In the genomic region with DNA sequence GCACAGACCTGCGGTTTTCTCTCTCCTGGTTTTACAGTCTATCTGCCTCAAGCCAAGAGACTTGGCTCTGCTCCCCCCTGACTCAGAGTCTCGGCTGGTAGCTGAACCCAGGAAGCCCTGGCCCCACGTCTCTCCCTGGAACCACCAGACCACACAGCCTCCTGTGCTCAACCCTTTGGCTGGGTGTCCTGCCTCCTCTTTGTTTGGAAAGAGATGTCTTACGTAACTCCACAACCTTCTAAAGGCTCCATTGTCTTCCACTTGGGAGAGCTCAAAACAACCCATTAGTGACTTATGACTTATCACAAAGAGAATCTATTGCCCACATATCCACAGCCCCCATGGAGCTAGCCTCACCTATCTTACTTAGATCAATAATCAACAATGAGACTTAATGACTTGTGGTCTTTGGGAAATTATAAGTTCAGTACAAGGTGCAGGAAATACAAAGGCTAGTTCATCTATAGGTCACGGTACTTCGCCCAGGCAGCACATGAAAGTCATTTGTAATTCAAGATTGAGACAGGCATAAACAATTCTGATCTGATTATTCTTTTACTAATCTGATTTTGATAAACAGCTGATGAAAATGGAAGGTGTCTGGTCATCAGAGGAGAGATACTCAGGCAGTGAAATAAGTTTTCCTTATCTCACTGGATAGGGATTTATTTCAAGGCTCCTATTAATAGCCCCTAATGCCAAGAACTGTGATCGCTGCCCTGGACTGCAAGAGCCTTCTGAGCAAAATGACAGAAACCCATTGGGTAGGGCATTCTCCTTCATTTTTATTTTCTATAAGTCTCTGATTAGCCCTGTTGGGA, we compare ENCODE assay signal across 8 cellular contexts. TPM values are rescaled to one million over a fixed set of nuclear protein-coding genes. Genes with fewer than 3 reads are reported as not detected.
DNase-seq lines count a peak whose midpoint lies in the region; ATAC-seq, FAIRE-seq and TF ChIP-seq lines count a peak whose summit lies in the region.

No MANE protein-coding gene starts in this region.

- peaks cover 12% of the 10 kb centered on the region for H3K4me1 Mint-ChIP-seq in stimulated activated memory B cell treated with anti-CD40 and anti-IgM and Interleukin-4, amounts not matched to agents 10 μg/mL and 1 μg/mL and 100 μg/mL, for 72 hours
- H3K4me1 Mint-ChIP-seq in activated naive CD4-positive, alpha-beta T cell treated with anti-CD3 and anti-CD28 coated beads, Interleukin-2, amount 10 ng/mL, durations not matched to agents 7 days and 5 days: no peaks in the 10 kb centered on the region
- H3K4me1 Mint-ChIP-seq in activated CD4-positive, alpha-beta T cell treated with anti-CD3 and anti-CD28 coated beads, Interleukin-2, amount 10 ng/mL, durations not matched to agents 7 days and 5 days: no peaks in the 10 kb centered on the region

- CTCF ChIA-PET in HCT116 (lab: Charles Lee): no interaction called here
- CTCF ChIA-PET in activated naive CD4-positive, alpha-beta T cell treated with anti-CD3 and anti-CD28 coated beads, Interleukin-2, amount 10 ng/mL, durations not matched to agents 7 days and 5 days (lab: Charles Lee): interaction anchor here (1.4 kb wide), 1 partner anchor 285 kb away, joined by 3 read pairs; no protein-coding TSS in a partner anchor
- CTCF ChIA-PET in activated CD4-positive, alpha-beta T cell treated with anti-CD3 and anti-CD28 coated beads, Interleukin-2, amount 10 ng/mL, durations not matched to agents 7 days and 5 days (lab: Charles Lee): no interaction called here

- H3K27me3 ChIP-seq in HCT116 (ENCODE audit: insufficient read depth, low read length) (no peaks in the 10 kb centered on the region), heart right ventricle (no peaks in the 10 kb centered on the region)

- no peak for TF ChIP-seq POLR2A in HCT116 (IDR thresholded peaks at IDR 0.05; ENCODE audit: borderline replicate concordance, extremely low read depth, insufficient read depth, insufficient read length)

- no peaks in the 10 kb centered on the region for H3K9me3 Mint-ChIP-seq in stimulated activated memory B cell treated with anti-CD40 and anti-IgM and Interleukin-4, amounts not matched to agents 10 μg/mL and 1 μg/mL and 100 μg/mL, for 72 hours
- H3K9me3 Mint-ChIP-seq in activated naive CD4-positive, alpha-beta T cell treated with anti-CD3 and anti-CD28 coated beads, Interleukin-2, amount 10 ng/mL, durations not matched to agents 7 days and 5 days: no peaks in the 10 kb centered on the region
- no peaks in the 10 kb centered on the region for H3K9me3 Mint-ChIP-seq in activated CD4-positive, alpha-beta T cell treated with anti-CD3 and anti-CD28 coated beads, Interleukin-2, amount 10 ng/mL, durations not matched to agents 7 days and 5 days

- no peak overlapping the region for H3K4me3 Mint-ChIP-seq in stimulated activated memory B cell treated with anti-CD40 and anti-IgM and Interleukin-4, amounts not matched to agents 10 μg/mL and 1 μg/mL and 100 μg/mL, for 72 hours
- H3K4me3 Mint-ChIP-seq in activated naive CD4-positive, alpha-beta T cell treated with anti-CD3 and anti-CD28 coated beads, Interleukin-2, amount 10 ng/mL, durations not matched to agents 7 days and 5 days: no peak overlapping the region
- no peak overlapping the region for H3K4me3 Mint-ChIP-seq in activated CD4-positive, alpha-beta T cell treated with anti-CD3 and anti-CD28 coated beads, Interleukin-2, amount 10 ng/mL, durations not matched to agents 7 days and 5 days

- WGBS in heart right ventricle, 2 donors: 66 to 74% methylated on average over 7 of the region's 7 CpGs

- peaks cover 4% of the 10 kb centered on the region for H3K36me3 Mint-ChIP-seq in stimulated activated memory B cell treated with anti-CD40 and anti-IgM and Interleukin-4, amounts not matched to agents 10 μg/mL and 1 μg/mL and 100 μg/mL, for 72 hours
- H3K36me3 Mint-ChIP-seq in activated naive CD4-positive, alpha-beta T cell treated with anti-CD3 and anti-CD28 coated beads, Interleukin-2, amount 10 ng/mL, durations not matched to agents 7 days and 5 days: no peaks in the 10 kb centered on the region
- no peaks in the 10 kb centered on the region for H3K36me3 Mint-ChIP-seq in activated CD4-positive, alpha-beta T cell treated with anti-CD3 and anti-CD28 coated beads, Interleukin-2, amount 10 ng/mL, durations not matched to agents 7 days and 5 days (ENCODE audit: low read depth)

- H4K20me1 ChIP-seq in HCT116 (ENCODE audit: insufficient read depth): no peaks in the 10 kb centered on the region

- H3K4me3 ChIP-seq in HCT116 (replicated peaks in 1 of 2; ENCODE audit: low read depth in 1 of 2, low read length in 2 of 2) (no peak overlapping the region), heart right ventricle (no peak overlapping the region)

- no peak overlapping the region for H3K4me2 ChIP-seq in HCT116 (ENCODE audit: low read length)

- peak; percentile 57 for ATAC-seq in HCT116
- peak; percentile 62 to 92 (median 80) for ATAC-seq in heart right ventricle
- no peak for ATAC-seq in stimulated activated memory B cell treated with anti-CD40 and anti-IgM and Interleukin-4, amounts not matched to agents 10 μg/mL and 1 μg/mL and 100 μg/mL, for 72 hours

- H2AFZ ChIP-seq in HCT116 (ENCODE audit: low read depth, low read length, poor library complexity, severe bottlenecking): no peak overlapping the region

- H3K27me3 Mint-ChIP-seq in stimulated activated memory B cell treated with anti-CD40 and anti-IgM and Interleukin-4, amounts not matched to agents 10 μg/mL and 1 μg/mL and 100 μg/mL, for 72 hours: no peaks in the 10 kb centered on the region
- H3K27me3 Mint-ChIP-seq in activated naive CD4-positive, alpha-beta T cell treated with anti-CD3 and anti-CD28 coated beads, Interleukin-2, amount 10 ng/mL, durations not matched to agents 7 days and 5 days: peaks cover 37% of the 10 kb centered on the region
- peaks cover 14% of the 10 kb centered on the region for H3K27me3 Mint-ChIP-seq in activated CD4-positive, alpha-beta T cell treated with anti-CD3 and anti-CD28 coated beads, Interleukin-2, amount 10 ng/mL, durations not matched to agents 7 days and 5 days

- H3K27ac Mint-ChIP-seq in stimulated activated memory B cell treated with anti-CD40 and anti-IgM and Interleukin-4, amounts not matched to agents 10 μg/mL and 1 μg/mL and 100 μg/mL, for 72 hours: peak overlapping the region; percentile 13
- no peak overlapping the region for H3K27ac Mint-ChIP-seq in activated naive CD4-positive, alpha-beta T cell treated with anti-CD3 and anti-CD28 coated beads, Interleukin-2, amount 10 ng/mL, durations not matched to agents 7 days and 5 days
- H3K27ac Mint-ChIP-seq in activated CD4-positive, alpha-beta T cell treated with anti-CD3 and anti-CD28 coated beads, Interleukin-2, amount 10 ng/mL, durations not matched to agents 7 days and 5 days: no peak overlapping the region

- H3K27ac ChIP-seq in HCT116 (ENCODE audit: low read depth, low read length): no peak overlapping the region
- H3K27ac ChIP-seq in heart right ventricle: peak overlapping the region in 4 of 10 donors; percentile 29 to 61 (median 50)

- RAD21 ChIA-PET in HCT116 (lab: Charles Lee; ENCODE audit: low non-redundant PET in 1 of 2, low total read pairs in 2 of 2, uncharacterized antibody in 2 of 2, unreplicated experiment in 2 of 2): no interaction called here

- TF ChIP-seq RAD21 in HCT116 (IDR thresholded peaks at IDR 0.05; ENCODE audit: low read depth): no peak

- H3K36me3 ChIP-seq in HCT116 (ENCODE audit: control insufficient read depth in 1 of 2, insufficient read depth in 2 of 2, low read length in 2 of 2) (no peaks in the 10 kb centered on the region), heart right ventricle (no peaks in the 10 kb centered on the region)

- no TSS peak for BruUV-seq in HCT116 (replicated peaks; lab: Mats Ljungman, UMichigan)

- POLR2A ChIA-PET in HCT116 (lab: Charles Lee): no interaction called here
- POLR2A ChIA-PET in activated CD4-positive, alpha-beta T cell treated with anti-CD3 and anti-CD28 coated beads, Interleukin-2, amount 10 ng/mL, durations not matched to agents 7 days and 5 days (lab: Charles Lee): no interaction called here

- DNase-seq in HCT116 (ENCODE audit: low read depth, low spot score) (peak; percentile 21), UCSD-AML1 (lab: John Stamatoyannopoulos, UW; ENCODE audit: unreplicated experiment) (peak; percentile 35), heart right ventricle (peak; percentile 38 to 60), D721Med (ENCODE audit: insufficient read length, low spot score) (no peak)
- DNase-seq in activated naive CD4-positive, alpha-beta T cell treated with anti-CD3 and anti-CD28 coated beads, Interleukin-2, amount 10 ng/mL, durations not matched to agents 7 days and 5 days: no peak
- DNase-seq in stimulated activated CD4-positive, alpha-beta T cell treated with anti-CD3 and anti-CD28 coated beads, Interleukin-4, amount 100 ng/mL, for 4 hours: no peak
- DNase-seq in activated CD4-positive, alpha-beta T cell treated with anti-CD3 and anti-CD28 coated beads, Interleukin-2, amount 10 ng/mL, durations not matched to agents 7 days and 5 days: no peak

- no peak for FAIRE-seq in D721Med (lab: Jason Lieb, UNC)

- no peaks in the 10 kb centered on the region for H3K9me3 ChIP-seq in HCT116 (ENCODE audit: control insufficient read depth in 1 of 2, insufficient read depth in 1 of 2, low read depth in 1 of 2, low read length in 2 of 2)
- no peaks in the 10 kb centered on the region for H3K9me3 ChIP-seq in heart right ventricle

- H3K4me1 ChIP-seq in HCT116 (ENCODE audit: control insufficient read depth in 1 of 2, insufficient read depth in 2 of 2, low read length in 2 of 2): no peaks in the 10 kb centered on the region
- H3K4me1 ChIP-seq in heart right ventricle: peaks cover 0 to 30% (median 12%) of the 10 kb centered on the region in 9 donors

- TF ChIP-seq CTCF in HCT116 (IDR thresholded peaks at IDR 0.05 in 2 of 3, conservative IDR thresholded peaks at IDR 0.05 in 1 of 3; ENCODE audit: borderline replicate concordance in 1 of 3, insufficient read depth in 1 of 3, low read depth in 2 of 3, low read length in 2 of 3) (no peak), heart right ventricle (IDR thresholded peaks at IDR 0.05) (no peak), D721Med (IDR thresholded peaks at IDR 0.05; ENCODE audit: insufficient read depth, missing control alignments) (no peak)

- no peak overlapping the region for H3K9ac ChIP-seq in HCT116 (ENCODE audit: low read length)

- intact Hi-C loops in HCT116 (cut with micrococcal nuclease) (no loop called here), heart right ventricle (cut with DNase I) (no loop called here)

- no peaks in the 10 kb centered on the region for H3K79me2 ChIP-seq in HCT116 (ENCODE audit: insufficient read depth, low read length)

- H3K9me2 ChIP-seq in HCT116 (ENCODE audit: insufficient read depth): no peaks in the 10 kb centered on the region

TF ChIP-seq in HCT116, 20 proteins besides CTCF, POLR2A, EP300 and RAD21:
- TF ChIP-seq CEBPB (IDR thresholded peaks at IDR 0.05; ENCODE audit: low read depth): peak; percentile 55; the same call in 1 of the 2 replicates
- TF ChIP-seq ELF1 (IDR thresholded peaks at IDR 0.05; ENCODE audit: borderline replicate concordance, low read depth): no peak

RNA-seq across cellular contexts. Expression of a gene that starts 44.3 kb away (rescaled TPM):
- total RNA-seq in HCT116 (2021; ENCODE audit: unreplicated experiment) (0.17 TPM), heart right ventricle (100 to 1,000 TPM in 4 of 10 donors, 10 to 100 TPM in 6; 34.0 to 115 (median 95.5) TPM)
- polyA plus RNA-seq in HCT116 (2012): 0.10 TPM in 1 of 2 replicates, not detected in the other
- polyA plus RNA-seq in heart right ventricle: 10 to 100 TPM in 1 of 2 donors, 1 to 10 TPM in 1; 5.9 to 13.0 TPM
- not detected for total RNA-seq in activated CD4-positive, alpha-beta T cell treated with anti-CD3 and anti-CD28 coated beads, Interleukin-2, amount 10 ng/mL, durations not matched to agents 7 days and 5 days

Comparison
In these comparisons a context has a peak if more than half of its experiments do, and no peak if none do; other contexts are left out.
1. DNase-seq: peak in HCT116 (single experiment), UCSD-AML1 (single experiment) and heart right ventricle (2 of 2); none in activated naive CD4-positive, alpha-beta T cell treated with anti-CD3 and anti-CD28 coated beads, Interleukin-2, amount 10 ng/mL, durations not matched to agents 7 days and 5 days (single experiment), D721Med (single experiment), stimulated activated CD4-positive, alpha-beta T cell treated with anti-CD3 and anti-CD28 coated beads, Interleukin-4, amount 100 ng/mL, for 4 hours (0 of 2) and activated CD4-positive, alpha-beta T cell treated with anti-CD3 and anti-CD28 coated beads, Interleukin-2, amount 10 ng/mL, durations not matched to agents 7 days and 5 days (single experiment).
2. RNA of a gene that starts 44.3 kb away (total RNA-seq): 34.0 to 115 TPM in heart right ventricle; 0.17 TPM in HCT116 (single experiment) and not detected in activated CD4-positive, alpha-beta T cell treated with anti-CD3 and anti-CD28 coated beads, Interleukin-2, amount 10 ng/mL, durations not matched to agents 7 days and 5 days; every median in the first group is over 10 times any median in the second.